ENCODE assay signal across 11 cellular contexts in genomic region chr10:22823109-22823508, GRCh38.
DNase-seq lines count a peak whose midpoint lies in the region; ATAC-seq and TF ChIP-seq lines count a peak whose summit lies in the region.
"Had no signal": no experiment of that assay in that cellular context is flagged by ENCODE, and none has a peak within 500 bp of the region (broad histone marks: within the 10 kb centered on the region; RNA-seq: fewer than 3 reads in every experiment).

No MANE protein-coding gene starts in this region.

- POLR2A ChIA-PET in activated CD4-positive, alpha-beta T cell treated with anti-CD3 and anti-CD28 coated beads for 36 hours (lab: Charles Lee) = no interaction called here

- no peaks in the 10 kb centered on the region for H3K36me3 Mint-ChIP-seq in activated CD4-positive, alpha-beta T cell treated with anti-CD3 and anti-CD28 coated beads for 36 hours (ENCODE audit: low read depth)

- H3K27ac Mint-ChIP-seq in activated CD4-positive, alpha-beta T cell treated with anti-CD3 and anti-CD28 coated beads for 36 hours = no peak overlapping the region

- H3K9me3 ChIP-seq in MG63 = no peaks in the 10 kb centered on the region

- intact Hi-C loops in activated CD4-positive, alpha-beta T cell treated with anti-CD3 and anti-CD28 coated beads for 36 hours (cut with DNase I, micrococcal nuclease) = no loop called here

- no peaks in the 10 kb centered on the region for H3K9me3 Mint-ChIP-seq in activated CD4-positive, alpha-beta T cell treated with anti-CD3 and anti-CD28 coated beads for 36 hours (ENCODE audit: low read depth)

- H3K4me3 Mint-ChIP-seq in activated CD4-positive, alpha-beta T cell treated with anti-CD3 and anti-CD28 coated beads for 36 hours = no peak overlapping the region

- DNase-seq in COLO829 (ENCODE audit: low spot score) = peak; percentile 28
- DNase-seq in H4 (ENCODE audit: low spot score) = peak; percentile 13
- DNase-seq in MG63 = peak; percentile 64
- DNase-seq in foreskin fibroblast = peak; percentile 88 to 92
- DNase-seq in activated CD4-positive, alpha-beta T cell treated with anti-CD3 and anti-CD28 coated beads for 36 hours = no peak
- no peak for DNase-seq in HuH-7.5 (ENCODE audit: low spot score)
- no peak for DNase-seq in activated T-cell treated with anti-CD3 and anti-CD28 coated beads, Interleukin-2, amount 50 U/mL, for 1 hour
- DNase-seq in KBM-7 = no peak
- DNase-seq: cortex of kidney, NCI-H345 had no signal

- in situ Hi-C loops in KBM-7 (cut with MboI; ENCODE audit: low pct_unique_long_range_greater_than_20kb, low sequenced_read_pairs) = no loop called here

- peaks cover 1% of the 10 kb centered on the region for H3K27me3 Mint-ChIP-seq in activated CD4-positive, alpha-beta T cell treated with anti-CD3 and anti-CD28 coated beads for 36 hours

- no peak overlapping the region for H3K4me3 ChIP-seq in MG63
- no peak overlapping the region for H3K4me3 ChIP-seq in foreskin fibroblast (ENCODE audit: low read depth in 1 of 2, low read length in 2 of 2)
- H3K4me3 ChIP-seq: lung had no signal

- H3K27me3 ChIP-seq in MG63 = no peaks in the 10 kb centered on the region

- no peaks in the 10 kb centered on the region for H3K36me3 ChIP-seq in MG63

- no peak for ATAC-seq in activated CD4-positive, alpha-beta T cell treated with anti-CD3 and anti-CD28 coated beads for 36 hours

- TF ChIP-seq CTCF in foreskin fibroblast (IDR thresholded peaks at IDR 0.05; ENCODE audit: low read depth, low read length) = no peak

- H3K4me1 Mint-ChIP-seq in activated CD4-positive, alpha-beta T cell treated with anti-CD3 and anti-CD28 coated beads for 36 hours = no peaks in the 10 kb centered on the region

- CTCF ChIA-PET in activated CD4-positive, alpha-beta T cell treated with anti-CD3 and anti-CD28 coated beads for 36 hours (lab: Charles Lee) = interaction anchor here (0.6 to 1.3 kb wide), 3 partner anchors 9 to 518 kb away, joined by 3 read pairs; no protein-coding TSS in a partner anchor

Comparison
In these comparisons a context has a peak if more than half of its experiments do, and no peak if none do; other contexts are left out.
1. DNase-seq: peak in COLO829 (single experiment), H4 (single experiment), MG63 (single experiment) and foreskin fibroblast (2 of 2); none in activated CD4-positive, alpha-beta T cell treated with anti-CD3 and anti-CD28 coated beads for 36 hours (single experiment), HuH-7.5 (single experiment), activated T-cell treated with anti-CD3 and anti-CD28 coated beads, Interleukin-2, amount 50 U/mL, for 1 hour (single experiment) and KBM-7 (single experiment).